Comparison of ENCODE assay signal across 13 cellular contexts in genomic region chr5:40734986-40735385, GRCh38. TPM values are rescaled to one million over a fixed set of nuclear protein-coding genes. Genes with fewer than 3 reads are reported as not detected.
A peak's percentile ranks its signal among the peaks of the same experiment; 100 is the strongest.
DNase-seq lines count a peak whose midpoint lies in the region; ATAC-seq and TF ChIP-seq lines count a peak whose summit lies in the region.
"Had no signal": no experiment of that assay in that cellular context is flagged by ENCODE, and none has a peak within 500 bp of the region (broad histone marks: within the 10 kb centered on the region; RNA-seq: fewer than 3 reads in every experiment).

No MANE protein-coding gene starts in this region.

- TF ChIP-seq CTCF in right atrium auricular region (IDR thresholded peaks at IDR 0.05), result no peak

- H3K4me1 ChIP-seq in right atrium auricular region, result peaks cover 0 to 27% of the 10 kb centered on the region in 2 donors

- DNase-seq in EH (ENCODE audit: low read depth) (peak; percentile 58), NCI-H226 (peak; percentile 53), dermis blood vessel endothelial cell (peak; percentile 77), non-pigmented ciliary epithelial cell (ENCODE audit: low read depth) (peak; percentile 56), right atrium auricular region (ENCODE audit: low spot score) (no peak)
- no peak for DNase-seq in activated CD8-positive, alpha-beta memory T cell treated with anti-CD3 and anti-CD28 coated beads, Interleukin-2, amount 50 U/mL, for 4 hours
- DNase-seq: CD8-positive, alpha-beta T cell; gastrocnemius medialis; kidney; NCI-H1105; NCI-H446; nephron progenitor cell had no signal

- H3K27ac ChIP-seq in right atrium auricular region, result no peak overlapping the region
- H3K27ac ChIP-seq: gastrocnemius medialis had no signal

- H3K36me3 ChIP-seq in right atrium auricular region, result no peaks in the 10 kb centered on the region
- H3K36me3 ChIP-seq: gastrocnemius medialis had no signal

- H3K4me3 ChIP-seq in right atrium auricular region, result no peak overlapping the region
- H3K4me3 ChIP-seq: gastrocnemius medialis had no signal

- no peak for ATAC-seq in HG02571 (IDR thresholded peaks at IDR 0.05; ENCODE audit: unreplicated experiment)
- ATAC-seq: CD8-positive, alpha-beta T cell; gastrocnemius medialis had no signal

- H3K9me3 ChIP-seq in right atrium auricular region, result no peaks in the 10 kb centered on the region
- H3K9me3 ChIP-seq: gastrocnemius medialis had no signal

- H3K27me3 ChIP-seq in right atrium auricular region, result no peaks in the 10 kb centered on the region
- H3K27me3 ChIP-seq: gastrocnemius medialis had no signal

RNA-seq across cellular contexts. Expression of gene TTC33, which starts 20.8 kb away (rescaled TPM):
- total RNA-seq in dermis blood vessel endothelial cell (19.5 and 20.3 TPM in 2 replicates), right atrium auricular region (10 to 100 TPM; 10.2 to 16.7 TPM)

RNA-seq across cellular contexts. Expression of gene PTGER4, which starts 55.3 kb away (rescaled TPM):
- 12.3 and 23.5 TPM in 2 replicates for total RNA-seq in dermis blood vessel endothelial cell
- total RNA-seq in right atrium auricular region, result 10 to 100 TPM in 1 of 2 donors, 1 to 10 TPM in 1; 7.3 to 22.0 TPM

Comparison
In these comparisons a context has a peak if more than half of its experiments do, and no peak if none do; other contexts are left out.
1. DNase-seq: peak in EH (single experiment), NCI-H226 (single experiment), dermis blood vessel endothelial cell (single experiment) and non-pigmented ciliary epithelial cell (single experiment); none in activated CD8-positive, alpha-beta memory T cell treated with anti-CD3 and anti-CD28 coated beads, Interleukin-2, amount 50 U/mL, for 4 hours (single experiment) and right atrium auricular region (single experiment).